ENCODE assay signal across 29 cellular contexts in genomic region chr10:75476985-75477384, GRCh38.
"Had no signal": no experiment of that assay in that cellular context is flagged by ENCODE, and none has a peak within 500 bp of the region (broad histone marks: within the 10 kb centered on the region; RNA-seq: fewer than 3 reads in every experiment).

No MANE protein-coding gene starts in this region.

- H3K4me1 Mint-ChIP-seq: stimulated activated effector memory CD8-positive, alpha-beta T cell treated with anti-CD3 and anti-CD28 coated beads, Interleukin-12 subunit alpha, Interleukin-12 subunit beta, amount 100 ng/mL, for 72 hours; stimulated activated memory B cell treated with anti-CD40 and anti-IgM and Interleukin-4, amounts not matched to agents 10 μg/mL and 1 μg/mL and 100 μg/mL, for 72 hours; stimulated activated naive B cell treated with anti-CD40 and anti-IgM and Interleukin-4, amounts not matched to agents 10 μg/mL and 1 μg/mL and 100 μg/mL, for 72 hours; stimulated activated naive CD8-positive, alpha-beta T cell treated with anti-CD3 and anti-CD28 coated beads, Interleukin-15, amount 100 ng/mL, for 72 hours had no signal

- H3K27ac ChIP-seq: stomach, suprapubic skin, testis, thoracic aorta, thyroid gland, tibial artery, tibial nerve, transverse colon, upper lobe of left lung, upper lobe of right lung had no signal

- ATAC-seq: stimulated activated effector memory CD8-positive, alpha-beta T cell treated with anti-CD3 and anti-CD28 coated beads, Interleukin-12 subunit alpha, Interleukin-12 subunit beta, amount 100 ng/mL, for 72 hours; stimulated activated memory B cell treated with anti-CD40 and anti-IgM and Interleukin-4, amounts not matched to agents 10 μg/mL and 1 μg/mL and 100 μg/mL, for 72 hours; stimulated activated naive B cell treated with anti-CD40 and anti-IgM and Interleukin-4, amounts not matched to agents 10 μg/mL and 1 μg/mL and 100 μg/mL, for 72 hours; stimulated activated naive CD8-positive, alpha-beta T cell treated with anti-CD3 and anti-CD28 coated beads, Interleukin-15, amount 100 ng/mL, for 72 hours; stimulated activated naive CD8-positive, alpha-beta T cell treated with anti-CD3 and anti-CD28 coated beads, Interleukin-15, Interleukin-2, amounts not matched to agents 100 U/mL and 50 U/mL, for 24 hours; upper lobe of right lung had no signal

- H3K27ac Mint-ChIP-seq: stimulated activated effector memory CD8-positive, alpha-beta T cell treated with anti-CD3 and anti-CD28 coated beads, Interleukin-12 subunit alpha, Interleukin-12 subunit beta, amount 100 ng/mL, for 72 hours; stimulated activated memory B cell treated with anti-CD40 and anti-IgM and Interleukin-4, amounts not matched to agents 10 μg/mL and 1 μg/mL and 100 μg/mL, for 72 hours; stimulated activated naive B cell treated with anti-CD40 and anti-IgM and Interleukin-4, amounts not matched to agents 10 μg/mL and 1 μg/mL and 100 μg/mL, for 72 hours; stimulated activated naive CD8-positive, alpha-beta T cell treated with anti-CD3 and anti-CD28 coated beads, Interleukin-15, amount 100 ng/mL, for 72 hours; stimulated activated naive CD8-positive, alpha-beta T cell treated with anti-CD3 and anti-CD28 coated beads, Interleukin-15, Interleukin-2, amounts not matched to agents 100 ng/mL and 50 ng/mL, for 24 hours; type B pancreatic cell had no signal

- H3K27me3 Mint-ChIP-seq: stimulated activated memory B cell treated with anti-CD40 and anti-IgM and Interleukin-4, amounts not matched to agents 10 μg/mL and 1 μg/mL and 100 μg/mL, for 72 hours; stimulated activated naive B cell treated with anti-CD40 and anti-IgM and Interleukin-4, amounts not matched to agents 10 μg/mL and 1 μg/mL and 100 μg/mL, for 72 hours had no signal

- DNase-seq: stimulated activated CD4-positive, alpha-beta T cell treated with anti-CD3 and anti-CD28 coated beads, Interleukin-2, amount 100 ng/mL, for 48 hours; stimulated activated CD4-positive, alpha-beta T cell treated with anti-CD3 and anti-CD28 coated beads, Interleukin-4, amount 100 ng/mL, for 1 hour; stimulated activated CD4-positive, alpha-beta T cell treated with anti-CD3 and anti-CD28 coated beads, Interleukin-4, amount 100 ng/mL, for 24 hours; stimulated activated CD4-positive, alpha-beta T cell treated with anti-CD3 and anti-CD28 coated beads, Interleukin-4, amount 100 ng/mL, for 4 hours; stimulated activated CD8-positive, alpha-beta memory T cell treated with anti-CD3 and anti-CD28 coated beads, Interleukin-4, amount 100 ng/mL, for 48 hours; stimulated activated naive B cell treated with anti-CD40 and anti-IgM and Interleukin-4, amounts not matched to agents 10 μg/mL and 1 μg/mL and 100 μg/mL, for 72 hours; stimulated activated naive CD4-positive, alpha-beta T cell; stimulated activated naive CD4-positive, alpha-beta T cell treated with Interleukin-2 at 50 U/mL for 16 hours; stimulated activated naive CD8-positive, alpha-beta T cell treated with anti-CD3 and anti-CD28 coated beads, Interleukin-15, amount 100 ng/mL, for 72 hours; stimulated activated naive CD8-positive, alpha-beta T cell treated with anti-CD3 and anti-CD28 coated beads, Interleukin-15, Interleukin-2, amounts not matched to agents 100 U/mL and 50 U/mL, for 24 hours; stomach; substantia nigra; testis; thyroid gland; tibial artery; transverse colon; trophoblast cell; upper lobe of left lung; upper lobe of right lung; uterus had no signal

- FAIRE-seq: urothelium cell line had no signal

- H3K4me1 ChIP-seq: testis, thyroid gland, tibial artery, upper lobe of right lung, uterus had no signal

- H3K9me3 Mint-ChIP-seq: stimulated activated effector memory CD8-positive, alpha-beta T cell treated with anti-CD3 and anti-CD28 coated beads, Interleukin-12 subunit alpha, Interleukin-12 subunit beta, amount 100 ng/mL, for 72 hours; stimulated activated memory B cell treated with anti-CD40 and anti-IgM and Interleukin-4, amounts not matched to agents 10 μg/mL and 1 μg/mL and 100 μg/mL, for 72 hours; stimulated activated naive CD8-positive, alpha-beta T cell treated with anti-CD3 and anti-CD28 coated beads, Interleukin-15, amount 100 ng/mL, for 72 hours; stimulated activated naive CD8-positive, alpha-beta T cell treated with anti-CD3 and anti-CD28 coated beads, Interleukin-15, Interleukin-2, amounts not matched to agents 100 ng/mL and 50 ng/mL, for 24 hours had no signal

- H3K36me3 Mint-ChIP-seq: stimulated activated effector memory CD8-positive, alpha-beta T cell treated with anti-CD3 and anti-CD28 coated beads, Interleukin-12 subunit alpha, Interleukin-12 subunit beta, amount 100 ng/mL, for 72 hours; stimulated activated memory B cell treated with anti-CD40 and anti-IgM and Interleukin-4, amounts not matched to agents 10 μg/mL and 1 μg/mL and 100 μg/mL, for 72 hours; stimulated activated naive B cell treated with anti-CD40 and anti-IgM and Interleukin-4, amounts not matched to agents 10 μg/mL and 1 μg/mL and 100 μg/mL, for 72 hours; type B pancreatic cell had no signal

- H3K27me3 ChIP-seq: stomach, suprapubic skin, testis, thyroid gland, tibial artery, tibial nerve, transverse colon, upper lobe of left lung, upper lobe of right lung, uterus, vagina had no signal

- H3K9me3 ChIP-seq: stomach, suprapubic skin, testis, thoracic aorta, thyroid gland, tibial artery, tibial nerve, transverse colon, upper lobe of left lung, upper lobe of right lung, uterus, vagina had no signal

- H3K36me3 ChIP-seq: stomach, suprapubic skin, thoracic aorta, thyroid gland, tibial artery, transverse colon, upper lobe of left lung, upper lobe of right lung, uterus, vagina had no signal

- H3K4me3 Mint-ChIP-seq: stimulated activated effector memory CD8-positive, alpha-beta T cell treated with anti-CD3 and anti-CD28 coated beads, Interleukin-12 subunit alpha, Interleukin-12 subunit beta, amount 100 ng/mL, for 72 hours; stimulated activated memory B cell treated with anti-CD40 and anti-IgM and Interleukin-4, amounts not matched to agents 10 μg/mL and 1 μg/mL and 100 μg/mL, for 72 hours; stimulated activated naive B cell treated with anti-CD40 and anti-IgM and Interleukin-4, amounts not matched to agents 10 μg/mL and 1 μg/mL and 100 μg/mL, for 72 hours; stimulated activated naive CD8-positive, alpha-beta T cell treated with anti-CD3 and anti-CD28 coated beads, Interleukin-15, amount 100 ng/mL, for 72 hours; stimulated activated naive CD8-positive, alpha-beta T cell treated with anti-CD3 and anti-CD28 coated beads, Interleukin-15, Interleukin-2, amounts not matched to agents 100 ng/mL and 50 ng/mL, for 24 hours; type B pancreatic cell had no signal

- H3K4me3 ChIP-seq: stomach, suprapubic skin, testis, thoracic aorta, thyroid gland, tibial artery, tibial nerve, transverse colon, upper lobe of left lung, upper lobe of right lung, uterus, vagina had no signal
